1 cellular context compared by ENCODE assay signal in genomic region chr12:50400638-50401382, GRCh38.
TF ChIP-seq lines count a peak whose summit lies in the region.

LARP4 (plus strand) TSS chr12:50400885; CDS start chr12:50401011, 126 bp downstream.

TF ChIP-seq in HepG2, 621 proteins besides CTCF, POLR2A, EP300 and RAD21 (continued from another document and continues in another):
- peak; percentile 9; the same call in 1 of the 2 replicates for TF ChIP-seq IKZF5 (CRISPR knock-in tag; IDR thresholded peaks at IDR 0.05)
- TF ChIP-seq ZNF710 (CRISPR knock-in tag; IDR thresholded peaks at IDR 0.05; ENCODE audit: borderline replicate concordance): no peak
- TF ChIP-seq ZNF331 (CRISPR knock-in tag; IDR thresholded peaks at IDR 0.05): peak; percentile 56; the same call in 1 of the 2 replicates
- peak; percentile 60 for TF ChIP-seq ZNF18 (CRISPR knock-in tag; IDR thresholded peaks at IDR 0.05; ENCODE audit: insufficient replicate concordance)
- no peak for TF ChIP-seq ZNF138 (CRISPR knock-in tag; IDR thresholded peaks at IDR 0.05; ENCODE audit: low read depth)
- TF ChIP-seq ZNF672 (CRISPR knock-in tag; IDR thresholded peaks at IDR 0.05): no peak
- TF ChIP-seq HMGXB4 (CRISPR knock-in tag; IDR thresholded peaks at IDR 0.05; ENCODE audit: borderline replicate concordance in 1 of 2, low read depth in 1 of 2): peak; percentile 56 to 82
- peak; percentile 67; the same call in 1 of the 2 replicates for TF ChIP-seq ZNF788 (CRISPR knock-in tag; IDR thresholded peaks at IDR 0.05; ENCODE audit: borderline replicate concordance)
- TF ChIP-seq MIER2 (CRISPR knock-in tag; IDR thresholded peaks at IDR 0.05): 0 out of 2 replicates have a peak, but pooled peaks have one; percentile 18
- no peak for TF ChIP-seq PCBP2 (optimal IDR thresholded peaks at IDR 0.05; ENCODE audit: low read depth, low read length, poor library complexity, severe bottlenecking)
- TF ChIP-seq AHR (CRISPR knock-in tag; IDR thresholded peaks at IDR 0.05): 0 out of 2 replicates have a peak, but pooled peaks have one; percentile 46
- TF ChIP-seq LCORL (IDR thresholded peaks at IDR 0.05): peak; percentile 68; the same call in 1 of the 2 replicates
- TF ChIP-seq LCORL (CRISPR knock-in tag; IDR thresholded peaks at IDR 0.05): peak; percentile 74; the same call in 1 of the 2 replicates
- peak; percentile 91 for TF ChIP-seq THAP11 (CRISPR knock-in tag; IDR thresholded peaks at IDR 0.05)
- no peak for TF ChIP-seq WIZ (CRISPR knock-in tag; IDR thresholded peaks at IDR 0.05)
- peak; percentile 67 for TF ChIP-seq MEF2D (CRISPR knock-in tag; IDR thresholded peaks at IDR 0.05)
- TF ChIP-seq ZNF678 (CRISPR knock-in tag; IDR thresholded peaks at IDR 0.05): no peak
- peak; percentile 50; the same call in 1 of the 2 replicates for TF ChIP-seq HIC2 (CRISPR knock-in tag; IDR thresholded peaks at IDR 0.05; ENCODE audit: low read depth)
- no peak; the same call in 1 of the 2 replicates for TF ChIP-seq RXRB (CRISPR knock-in tag; IDR thresholded peaks at IDR 0.05; ENCODE audit: borderline replicate concordance)
- TF ChIP-seq ZNF780A (CRISPR knock-in tag; IDR thresholded peaks at IDR 0.05): 0 out of 2 replicates have a peak, but pooled peaks have one; percentile 76
- TF ChIP-seq PATZ1 (CRISPR knock-in tag; IDR thresholded peaks at IDR 0.05): peak; percentile 84
- peak; percentile 89; the same call in 1 of the 2 replicates for TF ChIP-seq ZNF451 (CRISPR knock-in tag; IDR thresholded peaks at IDR 0.05)
- peak; percentile 48; the same call in 1 of the 2 replicates for TF ChIP-seq TIGD3 (CRISPR knock-in tag; IDR thresholded peaks at IDR 0.05; ENCODE audit: borderline replicate concordance)
- peak; percentile 93 for TF ChIP-seq POLR2AphosphoS5 (IDR thresholded peaks at IDR 0.05; ENCODE audit: low read depth, low read length)
- no peak for TF ChIP-seq ZSCAN22 (CRISPR knock-in tag; IDR thresholded peaks at IDR 0.05)
- TF ChIP-seq KLF16 (CRISPR knock-in tag; IDR thresholded peaks at IDR 0.05): peak in 1 of 2 experiments; percentile 24; a peak in 1 of 4 replicates
- TF ChIP-seq ZNF512B (CRISPR knock-in tag; IDR thresholded peaks at IDR 0.05; ENCODE audit: borderline replicate concordance): peak; percentile 50; the same call in 1 of the 2 replicates
- TF ChIP-seq ATRX (CRISPR knock-in tag; IDR thresholded peaks at IDR 0.05; ENCODE audit: borderline replicate concordance): no peak
- no peak for TF ChIP-seq ZNF530 (CRISPR knock-in tag; IDR thresholded peaks at IDR 0.05; ENCODE audit: low read depth)
- TF ChIP-seq PAF1 (CRISPR knock-in tag; IDR thresholded peaks at IDR 0.05): no peak
- TF ChIP-seq SKIL (CRISPR knock-in tag; IDR thresholded peaks at IDR 0.05; ENCODE audit: borderline replicate concordance): 0 out of 2 replicates have a peak, but pooled peaks have one; percentile 9
- TF ChIP-seq ZNF550 (CRISPR knock-in tag; IDR thresholded peaks at IDR 0.05; ENCODE audit: borderline replicate concordance): no peak
- no peak for TF ChIP-seq ATF3 (CRISPR knock-in tag; IDR thresholded peaks at IDR 0.05)
- peak; percentile 52; the same call in 1 of the 2 replicates for TF ChIP-seq ELF3 (CRISPR knock-in tag; IDR thresholded peaks at IDR 0.05)
- TF ChIP-seq ZNF75D (CRISPR knock-in tag; IDR thresholded peaks at IDR 0.05; ENCODE audit: borderline replicate concordance): no peak
- no peak for TF ChIP-seq ZNF513 (CRISPR knock-in tag; conservative IDR thresholded peaks at IDR 0.05)
- TF ChIP-seq ZBTB7B (CRISPR knock-in tag; IDR thresholded peaks at IDR 0.05): peak; percentile 33; the same call in 1 of the 2 replicates
- no peak for TF ChIP-seq ZNF484 (CRISPR knock-in tag; IDR thresholded peaks at IDR 0.05; ENCODE audit: borderline replicate concordance, low read depth)
- no peak for TF ChIP-seq NFATC3 (CRISPR knock-in tag; IDR thresholded peaks at IDR 0.05)
- peak; percentile 92 for TF ChIP-seq KDM5B (CRISPR knock-in tag; IDR thresholded peaks at IDR 0.05; ENCODE audit: borderline replicate concordance)
- TF ChIP-seq PHF8 (CRISPR knock-in tag; IDR thresholded peaks at IDR 0.05): peak; percentile 94
- 0 out of 2 replicates have a peak, but pooled peaks have one; percentile 30 for TF ChIP-seq ZKSCAN8 (CRISPR knock-in tag; IDR thresholded peaks at IDR 0.05; ENCODE audit: borderline replicate concordance)
- no peak for TF ChIP-seq NFRKB (IDR thresholded peaks at IDR 0.05)
